In genomic region chr1:154454391-154455120, GRCh38 we compare ENCODE assay signal across 1 cellular context.
TF ChIP-seq lines count a peak whose summit lies in the region.

No MANE protein-coding gene starts in this region.

TF ChIP-seq in GM12878, 131 proteins besides CTCF, POLR2A, EP300 and RAD21:
- TF ChIP-seq ZNF592 (IDR thresholded peaks at IDR 0.05) (no peak), ATF3 (IDR thresholded peaks at IDR 0.05; ENCODE audit: borderline replicate concordance, extremely low read depth, low read depth, low read length) (no peak), MAX (IDR thresholded peaks at IDR 0.05; ENCODE audit: low read depth, low read length) (no peak), KLF5 (IDR thresholded peaks at IDR 0.05; ENCODE audit: partially characterized antibody) (no peak), YBX1 (IDR thresholded peaks at IDR 0.05) (no peak), HDGF (IDR thresholded peaks at IDR 0.05) (no peak), ZNF24 (IDR thresholded peaks at IDR 0.05) (no peak), RB1 (IDR thresholded peaks at IDR 0.05; ENCODE audit: borderline replicate concordance) (no peak), BHLHE40 (IDR thresholded peaks at IDR 0.05; ENCODE audit: borderline replicate concordance in 1 of 2, low read depth in 2 of 2, low read length in 1 of 2) (no peak), ZBTB33 (IDR thresholded peaks at IDR 0.05) (no peak), FOXM1 (IDR thresholded peaks at IDR 0.05; ENCODE audit: low read depth, low read length) (no peak), CBFB (IDR thresholded peaks at IDR 0.05; ENCODE audit: low read depth) (no peak), CEBPB (IDR thresholded peaks at IDR 0.05; ENCODE audit: borderline replicate concordance in 1 of 2, low read depth in 2 of 2, low read length in 2 of 2) (no peak), NRF1 (conservative IDR thresholded peaks at IDR 0.05; ENCODE audit: low read depth, low read length) (no peak), BCL11A (IDR thresholded peaks at IDR 0.05; ENCODE audit: low read depth, low read length) (no peak)
